In genomic region chr7:116249969-116250553, GRCh38 we compare ENCODE assay signal across 9 cellular contexts. TPM values are rescaled to one million over a fixed set of nuclear protein-coding genes. Genes with fewer than 3 reads are reported as not detected.
DNase-seq lines count a peak whose midpoint lies in the region; ATAC-seq, FAIRE-seq and TF ChIP-seq lines count a peak whose summit lies in the region.
"Had no signal": no experiment of that assay in that cellular context is flagged by ENCODE, and none has a peak within 500 bp of the region (broad histone marks: within the 10 kb centered on the region; RNA-seq: fewer than 3 reads in every experiment).

No MANE protein-coding gene starts in this region.

- peak; percentile 93 for ATAC-seq in GM23338

- H3K4me1 ChIP-seq in GM23338 (ENCODE audit: insufficient read depth) (peaks cover 10% of the 10 kb centered on the region), OCI-LY3 (ENCODE audit: low read length) (no peaks in the 10 kb centered on the region), fibroblast of lung (ENCODE audit: control insufficient read depth, extremely low read depth, insufficient read depth, low read length) (no peaks in the 10 kb centered on the region), small intestine (ENCODE audit: control insufficient read depth in 2 of 2, insufficient read depth in 1 of 2, low read depth in 1 of 2, low read length in 1 of 2) (no peaks in the 10 kb centered on the region)

- H2AFZ ChIP-seq in GM23338 (no peak overlapping the region), OCI-LY3 (ENCODE audit: low read depth, low read length) (no peak overlapping the region), fibroblast of lung (ENCODE audit: low read length) (no peak overlapping the region)

- no peaks in the 10 kb centered on the region for H3K9me2 ChIP-seq in GM23338 (ENCODE audit: insufficient read depth)

- 88 to 93% (median 90%) methylated on average over 3 of the region's 3 CpGs for WGBS in small intestine, 3 donors

- H3K9me3 ChIP-seq in OCI-LY3 (ENCODE audit: insufficient read depth, low read length) (no peaks in the 10 kb centered on the region), fibroblast of lung (ENCODE audit: control insufficient read depth, insufficient read depth, low read depth, low read length) (no peaks in the 10 kb centered on the region), small intestine (ENCODE audit: control insufficient read depth, low read depth) (no peaks in the 10 kb centered on the region)

- H3K9me3 Mint-ChIP-seq in GM23338, result peaks cover 15% of the 10 kb centered on the region

- no peak overlapping the region for H3K27ac Mint-ChIP-seq in GM23338

- H3K36me3 Mint-ChIP-seq in GM23338 (ENCODE audit: low read depth), result peaks cover 42% of the 10 kb centered on the region

- no peaks in the 10 kb centered on the region for H3K27me3 ChIP-seq in GM23338 (ENCODE audit: insufficient read depth)
- no peaks in the 10 kb centered on the region for H3K27me3 ChIP-seq in OCI-LY3 (ENCODE audit: low read depth, low read length)
- no peaks in the 10 kb centered on the region for H3K27me3 ChIP-seq in fibroblast of lung (ENCODE audit: control insufficient read depth, insufficient read depth, low read length)
- no peaks in the 10 kb centered on the region for H3K27me3 ChIP-seq in small intestine (ENCODE audit: control insufficient read depth in 2 of 2, insufficient read depth in 2 of 2, low read length in 2 of 2)

- H4K20me1 ChIP-seq in GM23338 (replicated peaks; ENCODE audit: insufficient read depth), result no peaks in the 10 kb centered on the region
- H4K20me1 ChIP-seq in OCI-LY3 (ENCODE audit: insufficient read depth, low read length), result no peaks in the 10 kb centered on the region
- H4K20me1 ChIP-seq in fibroblast of lung (ENCODE audit: control insufficient read depth, extremely low read depth, insufficient read depth, low read length), result no peaks in the 10 kb centered on the region

- no peak overlapping the region for H3K27ac ChIP-seq in GM23338 (ENCODE audit: low read depth)
- no peak overlapping the region for H3K27ac ChIP-seq in OCI-LY3 (ENCODE audit: low read length)
- H3K27ac ChIP-seq in fibroblast of lung (ENCODE audit: insufficient read depth, low read length), result no peak overlapping the region
- no peak overlapping the region for H3K27ac ChIP-seq in small intestine (ENCODE audit: low read depth in 1 of 2, low read length in 1 of 2)

- no peak overlapping the region for H3K4me2 ChIP-seq in GM23338
- H3K4me2 ChIP-seq in OCI-LY3 (ENCODE audit: low read length), result no peak overlapping the region
- H3K4me2 ChIP-seq in fibroblast of lung (ENCODE audit: extremely low read depth, insufficient read depth, low read length), result no peak overlapping the region

- TF ChIP-seq CTCF in D721Med (IDR thresholded peaks at IDR 0.05; ENCODE audit: insufficient read depth, missing control alignments), result peak; percentile 19
- peak; percentile 62 to 66 for TF ChIP-seq CTCF in GM23338 (conservative IDR thresholded peaks at IDR 0.05; ENCODE audit: low read depth in 2 of 2)
- TF ChIP-seq CTCF in OCI-LY3 (IDR thresholded peaks at IDR 0.05; ENCODE audit: low read depth, low read length), result peak; percentile 46
- TF ChIP-seq CTCF in fibroblast of lung (conservative IDR thresholded peaks at IDR 0.05 in 1 of 2, IDR thresholded peaks at IDR 0.05 in 1 of 2; ENCODE audit: low read depth in 1 of 2, low read length in 2 of 2), result peak; percentile 45 to 78

- H3K9ac ChIP-seq in OCI-LY3 (ENCODE audit: low read length), result no peak overlapping the region
- H3K9ac ChIP-seq in fibroblast of lung (ENCODE audit: insufficient read depth, low read length), result no peak overlapping the region

- FAIRE-seq in D721Med (lab: Jason Lieb, UNC) (no peak), small intestine (lab: Jason Lieb, UNC) (no peak)

- DNase-seq in D721Med (ENCODE audit: insufficient read length, low spot score) (no peak), GM23338 (ENCODE audit: low spot score) (peak; percentile 55), fibroblast of lung (ENCODE audit: low read depth in 2 of 2) (peak; percentile 58 to 67), small intestine (peak; percentile 27), inferior parietal cortex (ENCODE audit: extremely low spot score) (no peak), NCI-H2196 treated with DMSO at 0.1 percent for 48 hours (lab: John Stamatoyannopoulos, UW; ENCODE audit: unreplicated experiment) (no peak), DMS153 treated with DMSO at 0.1 percent for 48 hours (lab: John Stamatoyannopoulos, UW; ENCODE audit: unreplicated experiment) (no peak)
- DNase-seq: right cardiac atrium had no signal

- peaks cover 21% of the 10 kb centered on the region for H3K4me1 Mint-ChIP-seq in GM23338

- H3K79me2 ChIP-seq in GM23338 (replicated peaks; ENCODE audit: insufficient read depth), result no peaks in the 10 kb centered on the region
- no peaks in the 10 kb centered on the region for H3K79me2 ChIP-seq in OCI-LY3 (ENCODE audit: low read length)
- no peaks in the 10 kb centered on the region for H3K79me2 ChIP-seq in fibroblast of lung (ENCODE audit: control insufficient read depth, insufficient read depth, low read length)

- H3K4me3 ChIP-seq in GM23338, result no peak overlapping the region
- H3K4me3 ChIP-seq in OCI-LY3 (ENCODE audit: low read length), result no peak overlapping the region
- H3K4me3 ChIP-seq in fibroblast of lung (replicated peaks in 1 of 4; ENCODE audit: control extremely low read depth in 1 of 4, insufficient read depth in 1 of 4, low read depth in 3 of 4, low read length in 4 of 4), result no peak overlapping the region
- no peak overlapping the region for H3K4me3 ChIP-seq in small intestine (ENCODE audit: low read depth in 1 of 2, low read length in 2 of 2)

- no peaks in the 10 kb centered on the region for H3F3A ChIP-seq in GM23338 (replicated peaks; ENCODE audit: low read depth)

- H3K4me3 Mint-ChIP-seq in GM23338, result no peak overlapping the region

- H3K36me3 ChIP-seq in GM23338 (ENCODE audit: insufficient read depth) (0 out of 2 replicates have a peak, but pooled peaks cover 2% of the 10 kb centered on the region), OCI-LY3 (replicated peaks; ENCODE audit: low read depth, low read length) (peaks cover 17% of the 10 kb centered on the region), fibroblast of lung (ENCODE audit: control insufficient read depth, insufficient read depth, low read length) (no peaks in the 10 kb centered on the region), small intestine (ENCODE audit: control insufficient read depth in 2 of 2, insufficient read depth in 2 of 2, low read length in 2 of 2) (peaks cover 6 to 8% of the 10 kb centered on the region in 2 donors)

- peaks cover 2% of the 10 kb centered on the region for H3K27me3 Mint-ChIP-seq in GM23338 (ENCODE audit: insufficient read depth, low read depth, poor library complexity)

RNA-seq across cellular contexts. Expression of gene TES, which starts 39.7 kb away (rescaled TPM):
- total RNA-seq in GM23338 (2014; rRNA removed; shearing (Covaris generic)), result 38.3 and 42.4 TPM in 2 replicates
- polyA plus RNA-seq in GM23338 (2016; fragmentation: Nextera tagmentation; extraction: Ambion mirVana) (31.9 and 37.3 TPM in 2 replicates), fibroblast of lung (28.6 and 64.1 TPM in 2 replicates), small intestine (10 to 100 TPM; 43.2 to 69.7 (median 60.8) TPM)
- 15.4 and 17.7 TPM in 2 replicates for total RNA-seq in fibroblast of lung
- 15.7 and 35.1 TPM in 2 replicates for polyA plus RNA-seq in fibroblast of lung (2012)
- 19.3 and 74.3 TPM in 2 replicates for polyA minus RNA-seq in fibroblast of lung (ENCODE audit: low replicate concordance)

Comparison
In these comparisons a context has a peak if more than half of its experiments do, and no peak if none do; other contexts are left out.
1. DNase-seq: peak in GM23338 (single experiment), fibroblast of lung (2 of 2) and small intestine (single experiment); none in D721Med (single experiment), inferior parietal cortex (single experiment), NCI-H2196 treated with DMSO at 0.1 percent for 48 hours (single experiment) and DMS153 treated with DMSO at 0.1 percent for 48 hours (single experiment).
2. Peak in every context shown above with its lines, with median percentiles within 50 percentile points of each other: CTCF ChIP-seq.